ENCODE assay signal across 9 cellular contexts in genomic region chr3:113783463-113783862, GRCh38. TPM values are rescaled to one million over a fixed set of nuclear protein-coding genes. Genes with fewer than 3 reads are reported as not detected.
DNase-seq lines count a peak whose midpoint lies in the region; ATAC-seq, FAIRE-seq and TF ChIP-seq lines count a peak whose summit lies in the region.
"Had no signal": no experiment of that assay in that cellular context is flagged by ENCODE, and none has a peak within 500 bp of the region (broad histone marks: within the 10 kb centered on the region; RNA-seq: fewer than 3 reads in every experiment).

No MANE protein-coding gene starts in this region.

- TF ChIP-seq POLR2A in Peyer's patch (IDR thresholded peaks at IDR 0.05): no peak

- H3K36me3 Mint-ChIP-seq in HFFc6 (ENCODE audit: low read depth): peaks cover 5% of the 10 kb centered on the region

- no peaks in the 10 kb centered on the region for H4K20me1 ChIP-seq in DND-41 (ENCODE audit: insufficient read depth, low read length)

- H3K4me3 ChIP-seq in DND-41 (ENCODE audit: low read depth in 1 of 2, low read length in 2 of 2): no peak overlapping the region
- H3K4me3 ChIP-seq in Peyer's patch: no peak overlapping the region

- H3K27ac Mint-ChIP-seq in HFFc6: peak overlapping the region; percentile 97

- no peak for TF ChIP-seq CTCF in DND-41 (IDR thresholded peaks at IDR 0.05; ENCODE audit: borderline replicate concordance, extremely low read depth, low read length, poor library complexity, severe bottlenecking)
- no peak for TF ChIP-seq CTCF in HFFc6 (IDR thresholded peaks at IDR 0.05)
- TF ChIP-seq CTCF in Peyer's patch (IDR thresholded peaks at IDR 0.05): no peak

- no peaks in the 10 kb centered on the region for H3K9me3 Mint-ChIP-seq in HFFc6

- peak; percentile 44; the same call in 2 of the 3 replicates for ATAC-seq in DND-41 (ENCODE audit: insufficient read depth, low read depth)
- ATAC-seq in GM21526 (IDR thresholded peaks at IDR 0.05; ENCODE audit: low FRiP score, unreplicated experiment): no peak

- peak; percentile 27 for FAIRE-seq in islet of Langerhans (lab: Jason Lieb, UNC)

- peaks cover 14% of the 10 kb centered on the region; the same call in 1 of the 2 replicates for H3K36me3 ChIP-seq in DND-41 (ENCODE audit: insufficient read depth, low read length)
- H3K36me3 ChIP-seq in Peyer's patch: peaks cover 0 to 22% (median 0%) of the 10 kb centered on the region in 3 donors

- H3K9me3 ChIP-seq in DND-41 (ENCODE audit: insufficient read depth, low read length, severe bottlenecking): no peaks in the 10 kb centered on the region
- H3K9me3 ChIP-seq in Peyer's patch: no peaks in the 10 kb centered on the region

- H3K27ac ChIP-seq in DND-41 (ENCODE audit: low read length) (no peak overlapping the region), Peyer's patch (peak overlapping the region in 1 of 4 donors; percentile 16)
- H3K27ac ChIP-seq: epithelial cell of prostate had no signal

- no peak overlapping the region for H3K4me2 ChIP-seq in DND-41 (ENCODE audit: insufficient read depth, low read length)

- H3K4me1 Mint-ChIP-seq in HFFc6 (ENCODE audit: low read depth): peaks cover 21% of the 10 kb centered on the region

- H3K79me2 ChIP-seq in DND-41 (ENCODE audit: insufficient read depth, low read length): no peaks in the 10 kb centered on the region

- DNase-seq in DND-41 (no peak), HFFc6 (peak; percentile 99), RPMI7951 (ENCODE audit: low read depth) (peak; percentile 86), NCI-H510A (lab: John Stamatoyannopoulos, UW) (no peak), Peyer's patch (no peak), NCI-H146 treated with DMSO at 0.1 percent for 48 hours (lab: John Stamatoyannopoulos, UW; ENCODE audit: unreplicated experiment) (no peak)

- H2AFZ ChIP-seq in DND-41 (ENCODE audit: low read depth, low read length): no peak overlapping the region

- peak overlapping the region; percentile 60; the same call in 1 of the 2 replicates for H3K4me3 Mint-ChIP-seq in HFFc6

- H3K27me3 ChIP-seq in DND-41 (ENCODE audit: insufficient read depth, low read length, poor library complexity) (no peaks in the 10 kb centered on the region), Peyer's patch (no peaks in the 10 kb centered on the region)

- H3K4me1 ChIP-seq in DND-41 (ENCODE audit: insufficient read depth, low read length) (peaks cover 10% of the 10 kb centered on the region; the same call in 1 of the 2 replicates), Peyer's patch (no peaks in the 10 kb centered on the region)

- H3K27me3 Mint-ChIP-seq in HFFc6 (ENCODE audit: insufficient read depth): peaks cover 2% of the 10 kb centered on the region; the same call in 1 of the 2 replicates

- H3K9ac ChIP-seq in DND-41 (ENCODE audit: low read depth, low read length): no peak overlapping the region

RNA-seq across cellular contexts. Expression of gene ATP6V1A, which starts 36.6 kb away (rescaled TPM):
- 100 to 1,000 TPM in 4 of 6 experiments, 10 to 100 TPM in 2; 99.4 to 110 (median 101) TPM for total RNA-seq in HFFc6 (2021; fragmentation: NEBNext Ultra II Directional; extraction: Animal tissue kit (Norgen Biotek cat#: 25700))
- 65.1 and 75.0 TPM in 2 replicates for total RNA-seq in RPMI7951 (2014; rRNA removed; shearing (Covaris generic))
- total RNA-seq in Peyer's patch: 10 to 100 TPM; 23.4 to 43.6 (median 28.7) TPM

RNA-seq across cellular contexts. Expression of gene NAA50, which starts 37.4 kb away (rescaled TPM):
- total RNA-seq in HFFc6 (2021; fragmentation: NEBNext Ultra II Directional; extraction: Animal tissue kit (Norgen Biotek cat#: 25700)): 100 to 1,000 TPM; 146 to 178 (median 171) TPM
- 203 and 212 TPM in 2 replicates for total RNA-seq in RPMI7951 (2014; rRNA removed; shearing (Covaris generic))
- 10 to 100 TPM; 46.2 to 85.9 (median 62.6) TPM for total RNA-seq in Peyer's patch

RNA-seq across cellular contexts. Expression of gene GRAMD1C, which starts 55.1 kb away (rescaled TPM):
- total RNA-seq in HFFc6 (2021; fragmentation: NEBNext Ultra II Directional; extraction: Animal tissue kit (Norgen Biotek cat#: 25700)): 1 to 10 TPM; 5.6 to 7.0 (median 6.3) TPM
- total RNA-seq in RPMI7951 (2014; rRNA removed; shearing (Covaris generic)): 3.6 and 6.0 TPM in 2 replicates
- total RNA-seq in Peyer's patch: 10 to 100 TPM; 20.6 to 48.0 (median 30.0) TPM

Comparison
In these comparisons a context has a peak if more than half of its experiments do, and no peak if none do; other contexts are left out.
1. DNase-seq: peak in HFFc6 (single experiment) and RPMI7951 (single experiment); none in DND-41 (single experiment), NCI-H510A (single experiment), Peyer's patch (0 of 3) and NCI-H146 treated with DMSO at 0.1 percent for 48 hours (single experiment).